ENCODE assay signal across 9 cellular contexts in the genomic region with DNA sequence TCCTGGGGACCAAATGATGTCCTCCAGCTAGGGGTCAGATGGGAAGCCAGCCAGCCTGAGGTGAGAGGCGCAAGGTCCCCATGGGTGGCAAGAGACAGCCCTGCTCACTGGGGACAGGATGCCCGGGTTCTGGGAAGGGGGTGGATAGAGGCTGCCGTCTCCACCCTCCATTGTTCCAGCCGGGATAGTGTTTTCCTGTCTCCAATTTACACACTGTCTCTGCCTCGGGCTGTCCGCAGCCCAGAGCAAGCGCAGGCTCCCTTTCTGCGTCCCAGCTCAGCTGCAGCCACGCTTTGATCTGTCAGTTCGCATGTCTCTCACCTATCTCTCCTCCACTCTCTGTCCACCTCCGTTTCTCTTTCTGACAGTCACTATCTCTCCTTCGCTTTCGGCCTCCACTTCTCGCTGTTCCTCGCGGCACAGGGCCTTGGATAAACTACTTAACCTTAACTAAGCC. TPM values are rescaled to one million over a fixed set of nuclear protein-coding genes. Genes with fewer than 3 reads are reported as not detected.
DNase-seq lines count a peak whose midpoint lies in the region; ATAC-seq, FAIRE-seq and TF ChIP-seq lines count a peak whose summit lies in the region.
"Had no signal": no experiment of that assay in that cellular context is flagged by ENCODE, and none has a peak within 500 bp of the region (broad histone marks: within the 10 kb centered on the region; RNA-seq: fewer than 3 reads in every experiment).

No MANE protein-coding gene starts in this region.

- intact Hi-C loops in left ventricle myocardium inferior (cut with micrococcal nuclease) (no loop called here), pancreas (cut with DNase I) (no loop called here)

- no peaks in the 10 kb centered on the region for H3K9me3 ChIP-seq in CD8-positive, alpha-beta memory T cell (ENCODE audit: low read length)
- H3K9me3 ChIP-seq in left ventricle myocardium inferior (replicated peaks): no peaks in the 10 kb centered on the region
- H3K9me3 ChIP-seq in pancreas: no peaks in the 10 kb centered on the region

- peak overlapping the region; percentile 59 for H3K27ac ChIP-seq in CD8-positive, alpha-beta memory T cell (ENCODE audit: low read depth, low read length)
- peak overlapping the region; percentile 91 for H3K27ac ChIP-seq in left ventricle myocardium inferior (replicated peaks)
- peak overlapping the region in 3 of 4 donors; percentile 5 to 19 (median 5) for H3K27ac ChIP-seq in pancreas

- no peak overlapping the region for H3K4me3 ChIP-seq in CD8-positive, alpha-beta memory T cell (ENCODE audit: low read length)
- H3K4me3 ChIP-seq in left ventricle myocardium inferior (peak overlapping the region; percentile 72), pancreas (peak overlapping the region in 3 of 4 donors; percentile 43 to 74 (median 71))

- peaks cover 16 to 27% (median 24%) of the 10 kb centered on the region in 3 donors for H3K4me1 Mint-ChIP-seq in CD8-positive, alpha-beta memory T cell
- H3K4me1 Mint-ChIP-seq in WTC11: peaks cover 25% of the 10 kb centered on the region
- H3K4me1 Mint-ChIP-seq in activated T-cell treated with anti-CD3 and anti-CD28 coated beads, Interleukin-2, amount 50 U/mL, for 24 hours (ENCODE audit: low read depth): peaks cover 19% of the 10 kb centered on the region

- ATAC-seq in WTC11 (no peak), pancreas (peak in 1 of 4 donors; percentile 3), GM19351 (IDR thresholded peaks at IDR 0.05; ENCODE audit: unreplicated experiment) (no peak)

- POLR2A ChIA-PET in CD8-positive, alpha-beta memory T cell (lab: Charles Lee): no interaction called here
- POLR2A ChIA-PET in WTC11 (lab: Charles Lee): no interaction called here

- WGBS in pancreas, 2 donors: 9 to 11% methylated on average over 16 of the region's 16 CpGs

- peak overlapping the region in 1 of 8 donors; percentile 43 for H3K27ac Mint-ChIP-seq in CD8-positive, alpha-beta memory T cell
- H3K27ac Mint-ChIP-seq in WTC11: peak overlapping the region; percentile 80
- H3K27ac Mint-ChIP-seq in activated T-cell treated with anti-CD3 and anti-CD28 coated beads, Interleukin-2, amount 50 U/mL, for 24 hours: no peak overlapping the region

- peaks cover 34 to 46% of the 10 kb centered on the region in 2 donors for H3K27me3 Mint-ChIP-seq in CD8-positive, alpha-beta memory T cell
- H3K27me3 Mint-ChIP-seq in WTC11 (ENCODE audit: low read depth): no peaks in the 10 kb centered on the region
- H3K27me3 Mint-ChIP-seq in activated T-cell treated with anti-CD3 and anti-CD28 coated beads, Interleukin-2, amount 50 U/mL, for 24 hours: peaks cover 55% of the 10 kb centered on the region

- no peak for FAIRE-seq in pancreas (lab: Jason Lieb, UNC)

- H3K4me1 ChIP-seq in CD8-positive, alpha-beta memory T cell (ENCODE audit: insufficient read depth, low read length): peaks cover 13% of the 10 kb centered on the region
- peaks cover 42% of the 10 kb centered on the region for H3K4me1 ChIP-seq in left ventricle myocardium inferior
- peaks cover 0 to 7% (median 0%) of the 10 kb centered on the region in 3 donors for H3K4me1 ChIP-seq in pancreas

- peaks cover 17% of the 10 kb centered on the region for H3K27me3 ChIP-seq in CD8-positive, alpha-beta memory T cell (ENCODE audit: insufficient read depth, low read length, poor library complexity, severe bottlenecking)
- peaks cover 4% of the 10 kb centered on the region for H3K27me3 ChIP-seq in left ventricle myocardium inferior (ENCODE audit: low read depth)
- H3K27me3 ChIP-seq in pancreas: no peaks in the 10 kb centered on the region

- no peaks in the 10 kb centered on the region for H3K36me3 ChIP-seq in CD8-positive, alpha-beta memory T cell (ENCODE audit: insufficient read depth, low read length)
- H3K36me3 ChIP-seq in left ventricle myocardium inferior: peaks cover 40% of the 10 kb centered on the region
- H3K36me3 ChIP-seq in pancreas: peaks cover 0 to 23% (median 11%) of the 10 kb centered on the region in 3 donors

- CTCF ChIA-PET in CD8-positive, alpha-beta memory T cell (lab: Charles Lee): no interaction called here
- CTCF ChIA-PET in WTC11 (lab: Charles Lee): interaction anchor here (0.6 to 5.8 kb wide), 10 partner anchors 9 to 120 kb away, joined by 3 to 96 read pairs (median 4); partner anchors contain the start of genes POP7, SLC12A9 and SRRT

- H3K36me3 Mint-ChIP-seq in CD8-positive, alpha-beta memory T cell: peaks cover 0 to 3% (median 2%) of the 10 kb centered on the region in 3 donors
- peaks cover 31% of the 10 kb centered on the region for H3K36me3 Mint-ChIP-seq in WTC11
- H3K36me3 Mint-ChIP-seq in activated T-cell treated with anti-CD3 and anti-CD28 coated beads, Interleukin-2, amount 50 U/mL, for 24 hours (ENCODE audit: low read depth): no peaks in the 10 kb centered on the region

- no peak for DNase-seq in CD8-positive, alpha-beta memory T cell
- DNase-seq in WTC11 (ENCODE audit: low spot score): no peak
- DNase-seq in left ventricle myocardium inferior: no peak
- DNase-seq in pancreas: peak in 1 of 6 donors; percentile 55
- no peak for DNase-seq in activated T-cell treated with anti-CD3 and anti-CD28 coated beads, Interleukin-2, amount 50 U/mL, for 24 hours
- no peak for DNase-seq in stimulated activated CD4-positive, alpha-beta T cell treated with anti-CD3 and anti-CD28 coated beads, Interleukin-4, amount 100 ng/mL, for 1 hour
- DNase-seq in glomerular visceral epithelial cell (ENCODE audit: extremely low spot score): no peak

- H3K9me3 Mint-ChIP-seq in CD8-positive, alpha-beta memory T cell: peaks cover 0 to 4% (median 0%) of the 10 kb centered on the region in 5 donors
- H3K9me3 Mint-ChIP-seq in WTC11: no peaks in the 10 kb centered on the region
- H3K9me3 Mint-ChIP-seq in activated T-cell treated with anti-CD3 and anti-CD28 coated beads, Interleukin-2, amount 50 U/mL, for 24 hours: no peaks in the 10 kb centered on the region
- H3K9me3 Mint-ChIP-seq: activated naive CD4-positive, alpha-beta T cell treated with anti-CD3 and anti-CD28 coated beads, Interleukin-2, amount 50 U/mL, for 24 hours had no signal

- no peak overlapping the region for H3K4me3 Mint-ChIP-seq in CD8-positive, alpha-beta memory T cell
- H3K4me3 Mint-ChIP-seq in WTC11: peak overlapping the region; percentile 98
- no peak overlapping the region for H3K4me3 Mint-ChIP-seq in activated T-cell treated with anti-CD3 and anti-CD28 coated beads, Interleukin-2, amount 50 U/mL, for 24 hours

- TF ChIP-seq CTCF in WTC11 (IDR thresholded peaks at IDR 0.05): no peak
- TF ChIP-seq CTCF in left ventricle myocardium inferior (IDR thresholded peaks at IDR 0.05; ENCODE audit: borderline replicate concordance): no peak
- no peak for TF ChIP-seq CTCF in pancreas (IDR thresholded peaks at IDR 0.05)

TF ChIP-seq in WTC11, 78 proteins besides CTCF, POLR2A, EP300 and RAD21 (continues in another document):
- TF ChIP-seq E2F5 (CRISPR knock-in tag; IDR thresholded peaks at IDR 0.05): no peak

RNA-seq across cellular contexts. Expression of gene EPHB4, which starts 2.1 kb away (rescaled TPM):
- 1 to 10 TPM; 2.5 to 2.9 TPM for total RNA-seq in CD8-positive, alpha-beta memory T cell
- not detected for polyA plus RNA-seq in CD8-positive, alpha-beta memory T cell
- 99.7 to 120 TPM (median 104 TPM) in 3 replicates for total RNA-seq in WTC11 (2021)
- 20.3 TPM for total RNA-seq in left ventricle myocardium inferior
- 10 to 100 TPM; 21.8 to 32.9 (median 27.5) TPM for total RNA-seq in pancreas
- polyA plus RNA-seq in pancreas: 10 to 100 TPM; 15.8 to 20.5 TPM

RNA-seq across cellular contexts. Expression of gene SLC12A9, which starts 27.3 kb away (rescaled TPM):
- 10 to 100 TPM; 24.7 to 29.1 TPM for total RNA-seq in CD8-positive, alpha-beta memory T cell
- 9.5 TPM for polyA plus RNA-seq in CD8-positive, alpha-beta memory T cell
- 32.6 to 39.3 TPM (median 34.1 TPM) in 3 replicates for total RNA-seq in WTC11 (2021)
- 10.9 TPM for total RNA-seq in left ventricle myocardium inferior
- total RNA-seq in pancreas: 10 to 100 TPM; 11.9 to 20.8 (median 13.9) TPM
- polyA plus RNA-seq in pancreas: 10 to 100 TPM; 34.4 to 34.6 TPM

RNA-seq across cellular contexts. Expression of gene TRIP6, which starts 41.9 kb away (rescaled TPM):
- total RNA-seq in CD8-positive, alpha-beta memory T cell: 10 to 100 TPM; 36.8 to 37.7 TPM
- 2.0 TPM for polyA plus RNA-seq in CD8-positive, alpha-beta memory T cell
- total RNA-seq in WTC11 (2021) (128 to 140 TPM (median 130 TPM) in 3 replicates), left ventricle myocardium inferior (11.7 TPM), pancreas (10 to 100 TPM; 24.1 to 36.6 (median 33.1) TPM)
- 10 to 100 TPM; 41.7 to 57.6 TPM for polyA plus RNA-seq in pancreas

RNA-seq across cellular contexts. Expression of gene SRRT, which starts 49.7 kb away (rescaled TPM):
- total RNA-seq in CD8-positive, alpha-beta memory T cell: 100 to 1,000 TPM; 285 to 290 TPM
- polyA plus RNA-seq in CD8-positive, alpha-beta memory T cell: 90.7 TPM
- total RNA-seq in WTC11 (2021) (209 to 238 TPM (median 233 TPM) in 3 replicates), left ventricle myocardium inferior (51.3 TPM), pancreas (10 to 100 TPM; 39.2 to 83.5 (median 50.0) TPM)
- 100 to 1,000 TPM; 139 to 179 TPM for polyA plus RNA-seq in pancreas

Comparison
In these comparisons a context has a peak if more than half of its experiments do, and no peak if none do; other contexts are left out.
1. H3K27ac ChIP-seq: peak in every context shown above with its lines; median percentile 91 in left ventricle myocardium inferior; 59 in CD8-positive, alpha-beta memory T cell; 5 in pancreas.